In the genomic region with DNA sequence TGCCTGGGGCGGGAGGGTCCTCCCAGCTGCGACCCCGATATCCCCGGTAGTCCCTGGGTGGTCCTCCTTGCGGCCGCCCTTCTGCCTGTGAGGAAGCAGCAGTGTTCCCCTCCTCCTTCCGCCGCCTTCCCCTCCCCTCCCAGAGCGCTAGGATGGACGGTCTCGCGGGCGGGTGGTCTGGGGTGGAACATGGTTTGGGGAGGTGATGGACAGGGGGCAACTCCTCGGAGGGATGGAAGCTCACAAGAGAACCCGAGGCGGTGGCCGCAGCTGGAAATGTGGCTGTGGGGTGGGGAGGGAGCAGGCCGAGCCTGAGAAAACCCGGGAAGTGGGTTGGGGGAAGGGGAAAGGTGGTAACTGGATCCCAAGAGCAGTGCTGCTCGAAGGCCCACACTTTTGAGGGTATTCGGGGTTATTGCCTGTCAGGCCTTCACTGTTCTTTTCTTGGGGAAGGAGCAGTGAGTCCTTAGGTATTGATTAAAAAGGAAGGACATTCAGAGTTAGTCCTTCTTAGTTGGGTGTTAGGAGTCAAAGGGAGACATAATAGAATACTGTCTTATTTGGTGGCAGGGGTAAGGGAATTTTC, we compare ENCODE assay signal across 1 cellular context.
TF ChIP-seq lines count a peak whose summit lies in the region.

No MANE protein-coding gene starts in this region.

TF ChIP-seq in H1, 55 proteins besides CTCF, POLR2A, EP300 and RAD21:
- TF ChIP-seq ATF3 (IDR thresholded peaks at IDR 0.05; ENCODE audit: insufficient read depth, low read depth, low read length): no peak
- TF ChIP-seq RBBP5 (IDR thresholded peaks at IDR 0.05; ENCODE audit: borderline replicate concordance, low read depth, low read length): peak; percentile 59; the same call in 1 of the 2 replicates
- peak; percentile 79 for TF ChIP-seq ASH2L (IDR thresholded peaks at IDR 0.05; ENCODE audit: low read length)
- no peak for TF ChIP-seq SP1 (IDR thresholded peaks at IDR 0.05; ENCODE audit: low read depth, low read length)
- 0 out of 2 replicates have a peak, but pooled peaks have one; percentile 36 for TF ChIP-seq KDM5A (IDR thresholded peaks at IDR 0.05; ENCODE audit: low read length)
- peak; percentile 47; the same call in 1 of the 2 replicates for TF ChIP-seq TBP (IDR thresholded peaks at IDR 0.05; ENCODE audit: low read depth, low read length)
- peak; percentile 31 for TF ChIP-seq KDM4A (IDR thresholded peaks at IDR 0.05; ENCODE audit: low read depth, low read length, severe bottlenecking)
- TF ChIP-seq SAP30 (IDR thresholded peaks at IDR 0.05; ENCODE audit: insufficient read depth, insufficient replicate concordance, low read length): peak; percentile 39
- 0 out of 2 replicates have a peak, but pooled peaks have one; percentile 16 for TF ChIP-seq EGR1 (IDR thresholded peaks at IDR 0.05; ENCODE audit: borderline replicate concordance, low read depth, low read length)
- TF ChIP-seq TAF7 (optimal IDR thresholded peaks at IDR 0.05; ENCODE audit: borderline replicate concordance, low read depth, low read length): no peak
- 0 out of 2 replicates have a peak, but pooled peaks have one; percentile 41 for TF ChIP-seq JUND (IDR thresholded peaks at IDR 0.05; ENCODE audit: low read length)
- peak; percentile 76; the same call in 1 of the 2 replicates for TF ChIP-seq SP4 (IDR thresholded peaks at IDR 0.05; ENCODE audit: low read length)
- TF ChIP-seq YY1 (IDR thresholded peaks at IDR 0.05; ENCODE audit: low read depth, low read length): no peak
- peak in 1 of 2 experiments; percentile 77; a peak in 2 of 4 replicates for TF ChIP-seq SIN3A (conservative IDR thresholded peaks at IDR 0.05 in 1 of 2, IDR thresholded peaks at IDR 0.05 in 1 of 2; ENCODE audit: low read depth in 1 of 2, low read length in 2 of 2)
- TF ChIP-seq NRF1 (IDR thresholded peaks at IDR 0.05; ENCODE audit: low read depth, low read length): no peak
- 0 out of 2 replicates have a peak, but pooled peaks have one; percentile 25 for TF ChIP-seq BACH1 (IDR thresholded peaks at IDR 0.05; ENCODE audit: low read length)
- TF ChIP-seq TCF12 (IDR thresholded peaks at IDR 0.05; ENCODE audit: low read depth, low read length): no peak
- TF ChIP-seq PHF8 (conservative IDR thresholded peaks at IDR 0.05; ENCODE audit: low read depth, low read length): peak; percentile 30
